ENCODE assay signal across 8 cellular contexts in the genomic region with DNA sequence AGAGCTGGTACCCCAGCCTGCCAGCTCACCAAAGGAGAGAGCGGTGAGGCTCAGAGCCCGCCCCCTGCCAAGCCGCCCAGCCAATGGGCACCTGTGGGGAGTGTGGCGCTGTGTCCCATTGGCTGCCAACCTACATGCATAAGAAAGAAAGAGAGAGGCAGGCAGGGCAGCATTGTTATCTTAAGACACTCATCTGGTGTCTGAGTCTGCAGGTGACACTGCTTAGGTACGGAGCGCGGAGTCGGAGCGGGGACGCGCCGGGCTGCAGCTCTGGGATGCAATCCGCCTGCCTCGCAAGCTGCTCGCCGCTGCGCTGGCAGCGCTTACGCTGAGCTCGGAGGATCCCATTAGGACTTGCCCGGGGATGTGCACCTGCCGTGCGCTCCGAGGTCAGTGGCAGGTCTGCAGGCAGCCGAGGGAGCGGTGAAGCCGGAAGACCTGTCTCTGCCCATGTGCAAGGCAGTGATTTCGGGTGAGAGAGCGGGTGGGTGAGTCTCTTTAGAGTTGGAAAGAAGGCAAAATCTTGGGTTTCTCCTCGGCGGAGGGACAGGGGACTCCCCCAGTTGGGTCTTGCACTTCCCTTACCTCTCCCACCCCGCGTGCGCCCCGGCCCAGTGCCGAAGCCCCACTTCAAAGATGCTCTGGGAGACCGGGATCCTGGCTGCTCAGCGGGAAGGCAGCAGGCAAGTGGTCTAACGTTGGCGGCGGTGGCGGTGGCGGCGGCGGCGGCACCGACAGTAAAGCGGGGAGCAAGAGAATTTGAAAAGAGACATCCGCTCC. TPM values are rescaled to one million over a fixed set of nuclear protein-coding genes. Genes with fewer than 3 reads are reported as not detected.
DNase-seq lines count a peak whose midpoint lies in the region; ATAC-seq and TF ChIP-seq lines count a peak whose summit lies in the region.

Gene BRINP2, plus strand, starts transcription at position 203 of the 780 bp plus-strand sequence. CDS start 58,919 bp downstream, outside the sequence.

- no peak within 1 kb of the TSS for H3K27ac ChIP-seq in breast epithelium
- no peak within 1 kb of the TSS for H3K27ac ChIP-seq in testis

- H3K4me3 ChIP-seq in breast epithelium (peak within 1 kb of the TSS; percentile 13 to 68 (median 48)), testis (peak within 1 kb of the TSS; percentile 22 to 34), HAP-1 (no peak within 1 kb of the TSS)

- peak; percentile 71 for DNase-seq in AG08396 (ENCODE audit: low spot score)
- DNase-seq in NCI-H1694 treated with DMSO at 0.1 percent for 48 hours (lab: John Stamatoyannopoulos, UW), result peak; percentile 42
- peak in 1 of 2 donors; percentile 41 for DNase-seq in breast epithelium (ENCODE audit: low spot score in 2 of 2)
- peak; percentile 67 for DNase-seq in kidney glomerular epithelial cell (lab: John Stamatoyannopoulos, UW)
- peak; percentile 66 for DNase-seq in testis
- no peak for DNase-seq in effector CD4-positive, alpha-beta T cell
- no peak for DNase-seq in HAP-1 (ENCODE audit: low spot score in 2 of 2)

- in situ Hi-C loops in HAP-1 (cut with MboI; ENCODE audit: low sequenced_read_pairs), result no loop called here

- TF ChIP-seq POLR2A in breast epithelium (IDR thresholded peaks at IDR 0.05) (no peak), testis (IDR thresholded peaks at IDR 0.05) (no peak)

- intact Hi-C loops in breast epithelium (cut with DNase I; ENCODE audit: low total_unique reads), result no loop called here
- intact Hi-C loops in testis (cut with DNase I; ENCODE audit: low total_unique reads), result loop anchor here (10.0 kb wide), 1 partner anchor 276 kb away; no protein-coding TSS in a partner anchor

- H3K9me3 ChIP-seq in breast epithelium (no peaks in the 10 kb centered on the region), testis (no peaks in the 10 kb centered on the region), HAP-1 (no peaks in the 10 kb centered on the region)

- WGBS in testis, 2 donors, result 2% methylated on average over 24 to 49 of the region's 49 CpGs

- H3K4me1 ChIP-seq in breast epithelium, result no peaks in the 10 kb centered on the region
- H3K4me1 ChIP-seq in testis, result no peaks in the 10 kb centered on the region
- H3K4me1 ChIP-seq in HAP-1, result no peaks in the 10 kb centered on the region

- ATAC-seq in GM21360 (IDR thresholded peaks at IDR 0.05; ENCODE audit: unreplicated experiment), result peak; percentile 83

- H3K36me3 ChIP-seq in breast epithelium, result no peaks in the 10 kb centered on the region
- no peaks in the 10 kb centered on the region for H3K36me3 ChIP-seq in testis (ENCODE audit: low read depth, missing control alignments)
- H3K36me3 ChIP-seq in HAP-1 (replicated peaks), result no peaks in the 10 kb centered on the region

- TF ChIP-seq CTCF in breast epithelium (IDR thresholded peaks at IDR 0.05) (no peak), testis (IDR thresholded peaks at IDR 0.05) (no peak)

- H3K27me3 ChIP-seq in breast epithelium, result peaks cover 0 to 40% of the 10 kb centered on the region in 2 donors
- no peaks in the 10 kb centered on the region for H3K27me3 ChIP-seq in testis
- H3K27me3 ChIP-seq in HAP-1 (ENCODE audit: low read depth), result 0 out of 2 replicates have a peak, but pooled peaks cover 8% of the 10 kb centered on the region

RNA-seq across cellular contexts. Expression of gene BRINP2, which starts in this region (rescaled TPM):
- total RNA-seq in breast epithelium, result 1 to 10 TPM in 2 of 3 donors, under 1 TPM in 1; 0.48 to 2.9 (median 1.5) TPM
- total RNA-seq in testis, result 1 to 10 TPM; 5.9 to 6.1 TPM
- polyA plus RNA-seq in testis (ENCODE audit: insufficient read depth, low read depth, low replicate concordance), result 6.7 TPM

Comparison
In these comparisons a context has a peak if more than half of its experiments do, and no peak if none do; other contexts are left out.
1. DNase-seq: peak in AG08396 (single experiment), NCI-H1694 treated with DMSO at 0.1 percent for 48 hours (single experiment), kidney glomerular epithelial cell (single experiment) and testis (single experiment); none in effector CD4-positive, alpha-beta T cell (single experiment) and HAP-1 (0 of 2).